10 cellular contexts compared by ENCODE assay signal in genomic region chr15:42194502-42194901, GRCh38. TPM values are rescaled to one million over a fixed set of nuclear protein-coding genes. Genes with fewer than 3 reads are reported as not detected.
DNase-seq lines count a peak whose midpoint lies in the region; ATAC-seq and TF ChIP-seq lines count a peak whose summit lies in the region.
"Had no signal": no experiment of that assay in that cellular context is flagged by ENCODE, and none has a peak within 500 bp of the region (broad histone marks: within the 10 kb centered on the region; RNA-seq: fewer than 3 reads in every experiment).

No MANE protein-coding gene starts in this region.

- in situ Hi-C loops in Caki2 (cut with HindIII; ENCODE audit: low pct_unique_long_range_greater_than_20kb, low sequenced_read_pairs): no loop called here

- H3K27ac Mint-ChIP-seq in HFFc6 (no peak overlapping the region), WTC11 (no peak overlapping the region)

- no peak overlapping the region for H3K27ac ChIP-seq in effector memory CD4-positive, alpha-beta T cell (ENCODE audit: insufficient read depth, low read length, poor library complexity, severe bottlenecking)

- H3K27me3 ChIP-seq in effector memory CD4-positive, alpha-beta T cell (replicated peaks; ENCODE audit: control insufficient read depth, insufficient read depth, low read length, poor library complexity, severe bottlenecking): no peaks in the 10 kb centered on the region

- no peaks in the 10 kb centered on the region for H3K9me3 ChIP-seq in effector memory CD4-positive, alpha-beta T cell (ENCODE audit: control insufficient read depth, low read length)

- no peak overlapping the region for H3K4me3 ChIP-seq in effector memory CD4-positive, alpha-beta T cell (ENCODE audit: insufficient read depth, low read depth, low read length, poor library complexity, severe bottlenecking)

- H3K36me3 Mint-ChIP-seq in HFFc6 (ENCODE audit: low read depth) (peaks cover 30% of the 10 kb centered on the region), WTC11 (peaks cover 23% of the 10 kb centered on the region)

- H3K27me3 Mint-ChIP-seq in HFFc6 (ENCODE audit: insufficient read depth) (no peaks in the 10 kb centered on the region), WTC11 (ENCODE audit: low read depth) (no peaks in the 10 kb centered on the region)

- TF ChIP-seq CTCF in HFFc6 (IDR thresholded peaks at IDR 0.05) (no peak), WTC11 (IDR thresholded peaks at IDR 0.05) (no peak)

- ATAC-seq in WTC11: no peak
- ATAC-seq in left lobe of liver: peak; percentile 58
- no peak for ATAC-seq in HG02840 (IDR thresholded peaks at IDR 0.05; ENCODE audit: low FRiP score, unreplicated experiment)

- DNase-seq in Caki2 (ENCODE audit: low read depth) (peak; percentile 9), HFFc6 (peak; percentile 21), WTC11 (ENCODE audit: low spot score) (no peak), left lobe of liver (ENCODE audit: low spot score) (no peak), NCI-H524 (lab: John Stamatoyannopoulos, UW) (no peak)
- no peak for DNase-seq in stimulated activated naive CD4-positive, alpha-beta T cell treated with Interleukin-2 at 50 U/mL for 16 hours (lab: John Stamatoyannopoulos, UW)
- DNase-seq in effector memory CD4-positive, alpha-beta T cell: no peak
- DNase-seq: activated CD4-positive, CD25-positive, alpha-beta regulatory T cell; anterior cingulate cortex had no signal

- H3K9me3 Mint-ChIP-seq in HFFc6 (no peaks in the 10 kb centered on the region), WTC11 (peaks cover 6% of the 10 kb centered on the region; the same call in 1 of the 2 replicates)

- CTCF ChIA-PET in WTC11 (lab: Charles Lee): interaction anchor here (1.6 kb wide), 1 partner anchor 57 kb away, joined by 5 read pairs; no protein-coding TSS in a partner anchor

- POLR2A ChIA-PET in WTC11 (lab: Charles Lee): no interaction called here

- H3K36me3 ChIP-seq in effector memory CD4-positive, alpha-beta T cell (ENCODE audit: control insufficient read depth, insufficient read depth, low read length): peaks cover 48% of the 10 kb centered on the region

- H3K4me1 ChIP-seq in effector memory CD4-positive, alpha-beta T cell (ENCODE audit: control insufficient read depth, insufficient read depth, low read length, poor library complexity, severe bottlenecking): no peaks in the 10 kb centered on the region

- H3K4me1 Mint-ChIP-seq in HFFc6 (ENCODE audit: low read depth) (peaks cover 24% of the 10 kb centered on the region), WTC11 (no peaks in the 10 kb centered on the region)

- H3K4me3 Mint-ChIP-seq in HFFc6 (no peak overlapping the region), WTC11 (no peak overlapping the region)

TF ChIP-seq in WTC11, 78 proteins besides CTCF, POLR2A, EP300 and RAD21:
- no peak for TF ChIP-seq USF1 (CRISPR knock-in tag; IDR thresholded peaks at IDR 0.05)
- peak; percentile 23; the same call in 1 of the 2 replicates for TF ChIP-seq GABPB1 (CRISPR knock-in tag; IDR thresholded peaks at IDR 0.05)

RNA-seq across cellular contexts. Expression of gene VPS39, which starts 13.6 kb away (rescaled TPM):
- total RNA-seq in Caki2 (2014; rRNA removed; shearing (Covaris generic); ENCODE audit: low replicate concordance): 15.9 and 26.2 TPM in 2 replicates
- 10 to 100 TPM; 51.1 to 58.5 (median 52.8) TPM for total RNA-seq in HFFc6 (2021; fragmentation: NEBNext Ultra II Directional; extraction: Animal tissue kit (Norgen Biotek cat#: 25700))
- total RNA-seq in WTC11 (2021): 43.9 to 44.7 TPM (median 44.5 TPM) in 3 replicates
- total RNA-seq in left lobe of liver: 21.4 TPM

RNA-seq across cellular contexts. Expression of gene PLA2G4F, which starts 38.1 kb away (rescaled TPM):
- 0.07 TPM in 1 of 2 replicates, not detected in the other for total RNA-seq in Caki2 (2014; rRNA removed; shearing (Covaris generic); ENCODE audit: low replicate concordance)
- total RNA-seq in HFFc6 (2021; fragmentation: NEBNext Ultra II Directional; extraction: Animal tissue kit (Norgen Biotek cat#: 25700)): not detected
- total RNA-seq in WTC11 (2021): 0.11 to 0.18 TPM (median 0.16 TPM) in 3 replicates
- total RNA-seq in left lobe of liver: 0.25 TPM

Comparison
In these comparisons a context has a peak if more than half of its experiments do, and no peak if none do; other contexts are left out.
1. DNase-seq: peak in Caki2 (single experiment) and HFFc6 (single experiment); none in WTC11 (single experiment), left lobe of liver (single experiment), stimulated activated naive CD4-positive, alpha-beta T cell treated with Interleukin-2 at 50 U/mL for 16 hours (single experiment), NCI-H524 (0 of 2) and effector memory CD4-positive, alpha-beta T cell (0 of 3).